ENCODE assay signal across 12 cellular contexts in the genomic region with DNA sequence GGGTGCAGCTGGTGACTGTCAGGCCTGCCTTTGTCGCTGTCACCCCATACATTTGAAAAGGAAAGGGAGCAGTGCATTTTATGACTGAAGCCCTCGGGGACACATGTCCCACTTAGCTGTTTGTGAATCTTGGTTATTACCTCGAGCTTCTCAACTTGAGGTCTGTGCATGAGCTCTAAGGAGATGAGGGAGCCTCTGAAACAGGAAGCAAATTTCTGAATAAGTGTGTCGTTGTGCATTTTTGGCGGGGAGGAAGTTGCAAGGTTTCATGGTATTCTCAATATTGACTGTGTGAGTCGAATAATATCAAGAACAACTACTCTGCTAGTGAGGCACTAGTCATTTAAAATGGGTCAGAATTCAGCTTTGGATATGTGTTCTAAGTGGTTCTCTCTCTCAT.
"Had no signal": no experiment of that assay in that cellular context is flagged by ENCODE, and none has a peak within 500 bp of the region (broad histone marks: within the 10 kb centered on the region; RNA-seq: fewer than 3 reads in every experiment).

No MANE protein-coding gene starts in this region.

- H3K4me1 Mint-ChIP-seq: activated naive CD8-positive, alpha-beta T cell treated with anti-CD3 and anti-CD28 coated beads, Interleukin-2, amount 50 U/mL, for 24 hours had no signal

- H3K27me3 ChIP-seq: thyroid gland had no signal

- H3K4me3 Mint-ChIP-seq: activated naive CD8-positive, alpha-beta T cell treated with anti-CD3 and anti-CD28 coated beads, Interleukin-2, amount 50 U/mL, for 24 hours; brain; nephron progenitor cell had no signal

- H3K9me3 ChIP-seq: thyroid gland had no signal

- H3K36me3 ChIP-seq: thyroid gland had no signal

- H3K27ac Mint-ChIP-seq: activated naive CD8-positive, alpha-beta T cell treated with anti-CD3 and anti-CD28 coated beads, Interleukin-2, amount 50 U/mL, for 24 hours; brain had no signal

- H3K36me3 Mint-ChIP-seq: brain had no signal

- ATAC-seq: activated naive CD8-positive, alpha-beta T cell treated with anti-CD3 and anti-CD28 coated beads, Interleukin-2, amount 50 U/mL, for 24 hours; left ventricle myocardium superior had no signal

- DNase-seq: activated CD4-positive, alpha-beta T cell treated with anti-CD3 and anti-CD28 coated beads, Interleukin-2, amount 50 U/mL, for 4 hours; activated CD4-positive, CD25-positive, alpha-beta regulatory T cell treated with anti-CD3 and anti-CD28 coated beads, Interleukin-2, amount 50 U/mL, for 72 hours; activated naive CD4-positive, alpha-beta T cell treated with Interleukin-2 at 50 U/mL for 16 hours; activated naive CD8-positive, alpha-beta T cell treated with anti-CD3 and anti-CD28 coated beads, Interleukin-2, amount 50 U/mL, for 24 hours; anterior cingulate cortex; caudate nucleus; left ventricle myocardium superior; nephron progenitor cell; nucleus accumbens; posterior cingulate gyrus; thyroid gland had no signal

- H3K4me3 ChIP-seq: thyroid gland had no signal

- H3K4me1 ChIP-seq: thyroid gland had no signal
